In the genomic region with DNA sequence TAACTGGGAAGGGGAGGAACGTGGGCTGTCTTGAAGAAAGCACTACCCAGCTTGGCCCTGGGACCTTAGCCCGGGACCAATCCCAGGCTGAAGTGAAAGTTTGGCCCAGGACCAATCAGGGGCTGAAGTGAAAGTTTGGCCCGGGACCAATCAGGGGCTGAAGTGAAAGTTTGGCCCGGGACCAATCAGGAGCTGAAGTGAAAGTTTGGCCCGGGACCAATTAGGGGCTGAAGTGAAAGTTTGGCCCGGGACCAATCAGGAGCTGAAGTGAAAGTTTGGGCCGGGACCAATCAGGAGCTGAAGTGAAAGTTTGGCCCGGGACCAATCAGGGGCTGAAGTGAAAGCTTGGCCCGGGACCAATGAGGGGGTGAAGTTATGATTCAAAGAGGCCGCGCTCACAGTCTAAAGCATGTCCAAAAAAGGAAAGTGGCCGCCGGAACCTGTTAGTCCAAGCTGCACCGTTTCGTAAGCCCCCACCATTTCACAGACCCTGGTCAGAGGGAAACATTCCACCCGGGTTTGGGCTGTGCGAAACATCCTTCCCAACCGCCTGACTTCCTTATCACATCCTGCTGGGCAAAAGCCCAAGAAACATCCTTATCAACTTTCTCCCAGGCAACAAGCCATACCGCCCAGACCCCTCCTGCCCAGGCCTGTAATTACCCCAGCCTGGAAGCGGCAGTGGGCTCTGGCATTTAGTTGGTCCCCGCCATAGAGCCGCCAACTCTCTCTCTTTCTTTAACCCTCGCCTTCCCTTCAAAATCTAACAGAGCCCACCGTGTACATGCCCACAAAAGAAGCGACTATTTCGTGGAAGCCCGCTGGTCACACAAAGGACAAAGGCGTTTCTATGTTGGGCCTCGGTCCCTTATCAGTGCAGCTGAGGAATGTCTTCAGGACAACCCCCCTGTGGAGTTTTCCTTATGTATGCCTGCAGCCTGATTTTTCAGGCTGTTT, we compare ENCODE assay signal across 1 cellular context.
TF ChIP-seq lines count a peak whose summit lies in the region.

No MANE protein-coding gene starts in this region.

TF ChIP-seq in WTC11, 78 proteins besides CTCF, POLR2A, EP300 and RAD21 (continued from another document and continues in another):
- TF ChIP-seq, protein P1, sequence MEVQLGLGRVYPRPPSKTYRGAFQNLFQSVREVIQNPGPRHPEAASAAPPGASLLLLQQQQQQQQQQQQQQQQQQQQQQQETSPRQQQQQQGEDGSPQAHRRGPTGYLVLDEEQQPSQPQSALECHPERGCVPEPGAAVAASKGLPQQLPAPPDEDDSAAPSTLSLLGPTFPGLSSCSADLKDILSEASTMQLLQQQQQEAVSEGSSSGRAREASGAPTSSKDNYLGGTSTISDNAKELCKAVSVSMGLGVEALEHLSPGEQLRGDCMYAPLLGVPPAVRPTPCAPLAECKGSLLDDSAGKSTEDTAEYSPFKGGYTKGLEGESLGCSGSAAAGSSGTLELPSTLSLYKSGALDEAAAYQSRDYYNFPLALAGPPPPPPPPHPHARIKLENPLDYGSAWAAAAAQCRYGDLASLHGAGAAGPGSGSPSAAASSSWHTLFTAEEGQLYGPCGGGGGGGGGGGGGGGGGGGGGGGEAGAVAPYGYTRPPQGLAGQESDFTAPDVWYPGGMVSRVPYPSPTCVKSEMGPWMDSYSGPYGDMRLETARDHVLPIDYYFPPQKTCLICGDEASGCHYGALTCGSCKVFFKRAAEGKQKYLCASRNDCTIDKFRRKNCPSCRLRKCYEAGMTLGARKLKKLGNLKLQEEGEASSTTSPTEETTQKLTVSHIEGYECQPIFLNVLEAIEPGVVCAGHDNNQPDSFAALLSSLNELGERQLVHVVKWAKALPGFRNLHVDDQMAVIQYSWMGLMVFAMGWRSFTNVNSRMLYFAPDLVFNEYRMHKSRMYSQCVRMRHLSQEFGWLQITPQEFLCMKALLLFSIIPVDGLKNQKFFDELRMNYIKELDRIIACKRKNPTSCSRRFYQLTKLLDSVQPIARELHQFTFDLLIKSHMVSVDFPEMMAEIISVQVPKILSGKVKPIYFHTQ (CRISPR knock-in tag; IDR thresholded peaks at IDR 0.05), result peak; percentile 90
- TF ChIP-seq ZBTB21 (CRISPR knock-in tag; IDR thresholded peaks at IDR 0.05; ENCODE audit: borderline replicate concordance) (no peak), ZNF396 (CRISPR knock-in tag; IDR thresholded peaks at IDR 0.05; ENCODE audit: borderline replicate concordance) (no peak), ATF2 (CRISPR knock-in tag; IDR thresholded peaks at IDR 0.05; ENCODE audit: borderline replicate concordance, low read depth) (no peak), ZNF425 (CRISPR knock-in tag; conservative IDR thresholded peaks at IDR 0.05) (no peak; the same call in 1 of the 2 replicates), ZSCAN18 (CRISPR knock-in tag; IDR thresholded peaks at IDR 0.05) (no peak), NR3C1 (CRISPR knock-in tag; conservative IDR thresholded peaks at IDR 0.05; ENCODE audit: low read depth) (no peak), ESRRA (CRISPR knock-in tag; IDR thresholded peaks at IDR 0.05; ENCODE audit: borderline replicate concordance) (no peak), ZNF121 (CRISPR knock-in tag; IDR thresholded peaks at IDR 0.05) (no peak), CBFB (CRISPR knock-in tag; IDR thresholded peaks at IDR 0.05; ENCODE audit: low read depth) (no peak), NFATC4 (CRISPR knock-in tag; IDR thresholded peaks at IDR 0.05) (peak; percentile 73), RELA (CRISPR knock-in tag; IDR thresholded peaks at IDR 0.05; ENCODE audit: borderline replicate concordance) (no peak), TEAD4 (CRISPR knock-in tag; IDR thresholded peaks at IDR 0.05) (0 out of 2 replicates have a peak, but pooled peaks have one; percentile 20), ZNF423 (CRISPR knock-in tag; IDR thresholded peaks at IDR 0.05) (no peak), CREM (CRISPR knock-in tag; IDR thresholded peaks at IDR 0.05) (no peak), TCF7 (CRISPR knock-in tag; IDR thresholded peaks at IDR 0.05; ENCODE audit: low read depth) (no peak), ZNF671 (CRISPR knock-in tag; IDR thresholded peaks at IDR 0.05) (peak; percentile 57; the same call in 1 of the 2 replicates), NR2C2 (CRISPR knock-in tag; IDR thresholded peaks at IDR 0.05) (no peak), EMX1 (CRISPR knock-in tag; IDR thresholded peaks at IDR 0.05) (peak; percentile 62; the same call in 1 of the 2 replicates), FOXK1 (CRISPR knock-in tag; IDR thresholded peaks at IDR 0.05) (no peak), ZNF219 (CRISPR knock-in tag; IDR thresholded peaks at IDR 0.05; ENCODE audit: borderline replicate concordance) (no peak), STAT6 (CRISPR knock-in tag; conservative IDR thresholded peaks at IDR 0.05; ENCODE audit: low read depth) (no peak), NFYB (CRISPR knock-in tag; conservative IDR thresholded peaks at IDR 0.05; ENCODE audit: low read depth) (peak; percentile 71), SOX15 (CRISPR knock-in tag; IDR thresholded peaks at IDR 0.05) (no peak), PRRX2 (CRISPR knock-in tag; IDR thresholded peaks at IDR 0.05) (peak; percentile 89; the same call in 1 of the 2 replicates)
- TF ChIP-seq, protein P2, sequence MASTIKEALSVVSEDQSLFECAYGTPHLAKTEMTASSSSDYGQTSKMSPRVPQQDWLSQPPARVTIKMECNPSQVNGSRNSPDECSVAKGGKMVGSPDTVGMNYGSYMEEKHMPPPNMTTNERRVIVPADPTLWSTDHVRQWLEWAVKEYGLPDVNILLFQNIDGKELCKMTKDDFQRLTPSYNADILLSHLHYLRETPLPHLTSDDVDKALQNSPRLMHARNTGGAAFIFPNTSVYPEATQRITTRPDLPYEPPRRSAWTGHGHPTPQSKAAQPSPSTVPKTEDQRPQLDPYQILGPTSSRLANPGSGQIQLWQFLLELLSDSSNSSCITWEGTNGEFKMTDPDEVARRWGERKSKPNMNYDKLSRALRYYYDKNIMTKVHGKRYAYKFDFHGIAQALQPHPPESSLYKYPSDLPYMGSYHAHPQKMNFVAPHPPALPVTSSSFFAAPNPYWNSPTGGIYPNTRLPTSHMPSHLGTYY (CRISPR knock-in tag; IDR thresholded peaks at IDR 0.05), result peak; percentile 78; the same call in 1 of the 2 replicates
- TF ChIP-seq, protein P3, sequence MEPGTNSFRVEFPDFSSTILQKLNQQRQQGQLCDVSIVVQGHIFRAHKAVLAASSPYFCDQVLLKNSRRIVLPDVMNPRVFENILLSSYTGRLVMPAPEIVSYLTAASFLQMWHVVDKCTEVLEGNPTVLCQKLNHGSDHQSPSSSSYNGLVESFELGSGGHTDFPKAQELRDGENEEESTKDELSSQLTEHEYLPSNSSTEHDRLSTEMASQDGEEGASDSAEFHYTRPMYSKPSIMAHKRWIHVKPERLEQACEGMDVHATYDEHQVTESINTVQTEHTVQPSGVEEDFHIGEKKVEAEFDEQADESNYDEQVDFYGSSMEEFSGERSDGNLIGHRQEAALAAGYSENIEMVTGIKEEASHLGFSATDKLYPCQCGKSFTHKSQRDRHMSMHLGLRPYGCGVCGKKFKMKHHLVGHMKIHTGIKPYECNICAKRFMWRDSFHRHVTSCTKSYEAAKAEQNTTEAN (CRISPR knock-in tag; IDR thresholded peaks at IDR 0.05), result no peak
- TF ChIP-seq, protein P4, sequence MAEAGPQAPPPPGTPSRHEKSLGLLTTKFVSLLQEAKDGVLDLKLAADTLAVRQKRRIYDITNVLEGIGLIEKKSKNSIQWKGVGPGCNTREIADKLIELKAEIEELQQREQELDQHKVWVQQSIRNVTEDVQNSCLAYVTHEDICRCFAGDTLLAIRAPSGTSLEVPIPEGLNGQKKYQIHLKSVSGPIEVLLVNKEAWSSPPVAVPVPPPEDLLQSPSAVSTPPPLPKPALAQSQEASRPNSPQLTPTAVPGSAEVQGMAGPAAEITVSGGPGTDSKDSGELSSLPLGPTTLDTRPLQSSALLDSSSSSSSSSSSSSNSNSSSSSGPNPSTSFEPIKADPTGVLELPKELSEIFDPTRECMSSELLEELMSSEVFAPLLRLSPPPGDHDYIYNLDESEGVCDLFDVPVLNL (CRISPR knock-in tag; IDR thresholded peaks at IDR 0.05; ENCODE audit: borderline replicate concordance, low read depth), result no peak
- TF ChIP-seq, protein P5, sequence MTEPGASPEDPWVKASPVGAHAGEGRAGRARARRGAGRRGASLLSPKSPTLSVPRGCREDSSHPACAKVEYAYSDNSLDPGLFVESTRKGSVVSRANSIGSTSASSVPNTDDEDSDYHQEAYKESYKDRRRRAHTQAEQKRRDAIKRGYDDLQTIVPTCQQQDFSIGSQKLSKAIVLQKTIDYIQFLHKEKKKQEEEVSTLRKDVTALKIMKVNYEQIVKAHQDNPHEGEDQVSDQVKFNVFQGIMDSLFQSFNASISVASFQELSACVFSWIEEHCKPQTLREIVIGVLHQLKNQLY (CRISPR knock-in tag; IDR thresholded peaks at IDR 0.05), result no peak
- TF ChIP-seq, protein P6, sequence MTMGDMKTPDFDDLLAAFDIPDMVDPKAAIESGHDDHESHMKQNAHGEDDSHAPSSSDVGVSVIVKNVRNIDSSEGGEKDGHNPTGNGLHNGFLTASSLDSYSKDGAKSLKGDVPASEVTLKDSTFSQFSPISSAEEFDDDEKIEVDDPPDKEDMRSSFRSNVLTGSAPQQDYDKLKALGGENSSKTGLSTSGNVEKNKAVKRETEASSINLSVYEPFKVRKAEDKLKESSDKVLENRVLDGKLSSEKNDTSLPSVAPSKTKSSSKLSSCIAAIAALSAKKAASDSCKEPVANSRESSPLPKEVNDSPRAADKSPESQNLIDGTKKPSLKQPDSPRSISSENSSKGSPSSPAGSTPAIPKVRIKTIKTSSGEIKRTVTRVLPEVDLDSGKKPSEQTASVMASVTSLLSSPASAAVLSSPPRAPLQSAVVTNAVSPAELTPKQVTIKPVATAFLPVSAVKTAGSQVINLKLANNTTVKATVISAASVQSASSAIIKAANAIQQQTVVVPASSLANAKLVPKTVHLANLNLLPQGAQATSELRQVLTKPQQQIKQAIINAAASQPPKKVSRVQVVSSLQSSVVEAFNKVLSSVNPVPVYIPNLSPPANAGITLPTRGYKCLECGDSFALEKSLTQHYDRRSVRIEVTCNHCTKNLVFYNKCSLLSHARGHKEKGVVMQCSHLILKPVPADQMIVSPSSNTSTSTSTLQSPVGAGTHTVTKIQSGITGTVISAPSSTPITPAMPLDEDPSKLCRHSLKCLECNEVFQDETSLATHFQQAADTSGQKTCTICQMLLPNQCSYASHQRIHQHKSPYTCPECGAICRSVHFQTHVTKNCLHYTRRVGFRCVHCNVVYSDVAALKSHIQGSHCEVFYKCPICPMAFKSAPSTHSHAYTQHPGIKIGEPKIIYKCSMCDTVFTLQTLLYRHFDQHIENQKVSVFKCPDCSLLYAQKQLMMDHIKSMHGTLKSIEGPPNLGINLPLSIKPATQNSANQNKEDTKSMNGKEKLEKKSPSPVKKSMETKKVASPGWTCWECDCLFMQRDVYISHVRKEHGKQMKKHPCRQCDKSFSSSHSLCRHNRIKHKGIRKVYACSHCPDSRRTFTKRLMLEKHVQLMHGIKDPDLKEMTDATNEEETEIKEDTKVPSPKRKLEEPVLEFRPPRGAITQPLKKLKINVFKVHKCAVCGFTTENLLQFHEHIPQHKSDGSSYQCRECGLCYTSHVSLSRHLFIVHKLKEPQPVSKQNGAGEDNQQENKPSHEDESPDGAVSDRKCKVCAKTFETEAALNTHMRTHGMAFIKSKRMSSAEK (CRISPR knock-in tag; IDR thresholded peaks at IDR 0.05; ENCODE audit: borderline replicate concordance), result no peak
